Comparison of ENCODE assay signal across 6 cellular contexts in genomic region chr16:30561212-30561816, GRCh38. TPM values are rescaled to one million over a fixed set of nuclear protein-coding genes. Genes with fewer than 3 reads are reported as not detected.
A peak's percentile ranks its signal among the peaks of the same experiment; 100 is the strongest.
DNase-seq lines count a peak whose midpoint lies in the region; ATAC-seq, FAIRE-seq and TF ChIP-seq lines count a peak whose summit lies in the region.

No MANE protein-coding gene starts in this region.

- POLR2A ChIA-PET in GM12878 (lab: Charles Lee) = interaction anchor here (0.7 to 5.9 kb wide), 7 partner anchors 10 to 131 kb away, joined by 3 to 109 read pairs (median 5); partner anchors contain the start of genes DCTPP1, ZNF688, ZNF689 and ZNF747
- POLR2A ChIA-PET in naive thymus-derived CD8-positive, alpha-beta T cell (lab: Charles Lee) = interaction anchor here (0.6 to 3.5 kb wide), 11 partner anchors 10 to 143 kb away, joined by 3 to 38 read pairs (median 4); partner anchors contain the start of genes FBRS, PRR14, ZNF688 and ZNF747

- intact Hi-C loops in GM12878 (cut with micrococcal nuclease; ENCODE audit: unreplicated experiment) = no loop called here

- H3K27ac Mint-ChIP-seq in naive thymus-derived CD8-positive, alpha-beta T cell = peak overlapping the region; percentile 69 to 87 (median 80)

- TF ChIP-seq RAD21 in GM12878 (IDR thresholded peaks at IDR 0.05; ENCODE audit: insufficient read depth, low read depth, low read length) = no peak

- peak; percentile 13 for ATAC-seq in GM12878
- ATAC-seq in naive thymus-derived CD8-positive, alpha-beta T cell = no peak
- ATAC-seq in GM21737 (IDR thresholded peaks at IDR 0.05; ENCODE audit: unreplicated experiment) = no peak

- SMC1A ChIA-PET in GM12878 (lab: Charles Lee; ENCODE audit: uncharacterized antibody, unreplicated experiment) = interaction anchor here (0.7 to 1.0 kb wide), 5 partner anchors 9 to 34 kb away, joined by 3 to 4 read pairs (median 3); partner anchors contain the start of gene ZNF747

- BruUV-seq in GM12878 (replicated peaks; lab: Mats Ljungman, UMichigan) = no TSS peak

- H3K27me3 Mint-ChIP-seq in naive thymus-derived CD8-positive, alpha-beta T cell = no peaks in the 10 kb centered on the region

- H3K27me3 ChIP-seq in GM12878 (replicated peaks in 1 of 2; ENCODE audit: control insufficient read depth in 2 of 2, insufficient read depth in 2 of 2, low read length in 1 of 2) = no peaks in the 10 kb centered on the region

- H3K36me3 ChIP-seq in GM12878 (ENCODE audit: control insufficient read depth in 2 of 2, insufficient read depth in 2 of 2, low read length in 1 of 2) = no peaks in the 10 kb centered on the region; a peak in 1 of 4 replicates

- TF ChIP-seq POLR2A in GM12878 (IDR thresholded peaks at IDR 0.05; ENCODE audit: low read depth, low read length) = peak; percentile 73

- H3K9me3 ChIP-seq in GM12878 (replicated peaks; ENCODE audit: control insufficient read depth, insufficient read depth, low read length) = no peaks in the 10 kb centered on the region

- 87% methylated on average over 44 of the region's 45 CpGs for WGBS in GM12878 (ENCODE audit: insufficient coverage, insufficient replicate concordance, low lambda C conversion rate, missing lambda C conversion rate)

- peak overlapping the region; percentile 64 for H3K4me2 ChIP-seq in GM12878 (ENCODE audit: control insufficient read depth, insufficient read depth)

- RAD21 ChIA-PET in GM12878 (lab: Charles Lee; ENCODE audit: unreplicated experiment) = interaction anchor here (0.8 to 2.3 kb wide), 7 partner anchors 10 to 151 kb away, joined by 3 to 10 read pairs (median 3); partner anchors contain the start of genes ZNF747 and ZNF785

- peak overlapping the region; percentile 78 for H3K27ac ChIP-seq in GM12878 (ENCODE audit: control insufficient read depth, insufficient read depth)

- no peak for FAIRE-seq in GM12878 (lab: Jason Lieb, UNC)

- H3K9me3 Mint-ChIP-seq in naive thymus-derived CD8-positive, alpha-beta T cell = no peaks in the 10 kb centered on the region

- H3K36me3 Mint-ChIP-seq in naive thymus-derived CD8-positive, alpha-beta T cell = peaks cover 0 to under 1% (median 0%) of the 10 kb centered on the region in 3 donors

- H3K4me3 ChIP-seq in GM12864 (ENCODE audit: low read depth, low read length) (peak overlapping the region; percentile 63), GM12878 (peak overlapping the region; percentile 66; the same call in 1 of the 2 replicates)

- H3K4me1 ChIP-seq in GM12878 (ENCODE audit: control insufficient read depth, insufficient read depth, low read length) = no peaks in the 10 kb centered on the region

- CTCF ChIA-PET in GM12878 (lab: Yijun Ruan, JAX) = interaction anchor here (0.9 to 3.1 kb wide), 7 partner anchors 10 to 152 kb away, joined by 3 to 12 read pairs (median 5); partner anchors contain the start of genes DCTPP1, ZNF688, ZNF689 and ZNF747

- H3K9ac ChIP-seq in GM12878 (ENCODE audit: control insufficient read depth, insufficient read depth, low read length) = peak overlapping the region; percentile 74

- H3K4me3 Mint-ChIP-seq in naive thymus-derived CD8-positive, alpha-beta T cell = peak overlapping the region; percentile 74 to 87 (median 83)

- H3K79me2 ChIP-seq in GM12878 (ENCODE audit: control insufficient read depth, insufficient read depth, low read length) = peaks cover 9% of the 10 kb centered on the region

- DNase-seq in GM12864 (ENCODE audit: low read depth) (no peak), GM12878 (ENCODE audit: low read depth, low spot score) (no peak), NCI-H1694 treated with DMSO at 0.1 percent for 48 hours (lab: John Stamatoyannopoulos, UW) (no peak)
- DNase-seq in naive thymus-derived CD8-positive, alpha-beta T cell = peak in 2 of 10 donors; percentile 12 to 15
- no peak for DNase-seq in effector CD4-positive, alpha-beta T cell

- no peaks in the 10 kb centered on the region for H4K20me1 ChIP-seq in GM12878 (ENCODE audit: control insufficient read depth, insufficient read depth)

- TF ChIP-seq CTCF in GM12864 (IDR thresholded peaks at IDR 0.05; ENCODE audit: low read depth, low read length, missing control alignments) (no peak), GM12878 (IDR thresholded peaks at IDR 0.05 in 2 of 3, conservative IDR thresholded peaks at IDR 0.05 in 1 of 3; ENCODE audit: control insufficient read depth in 2 of 3, extremely low read depth in 1 of 3, insufficient read depth in 1 of 3, low read depth in 3 of 3, low read length in 3 of 3) (no peak)

- H3K4me1 Mint-ChIP-seq in naive thymus-derived CD8-positive, alpha-beta T cell = peaks cover 6 to 34% (median 30%) of the 10 kb centered on the region in 4 donors

- H2AFZ ChIP-seq in GM12878 (ENCODE audit: control insufficient read depth, low read depth, low read length) = peak overlapping the region; percentile 94

- TF ChIP-seq EP300 in GM12878 (IDR thresholded peaks at IDR 0.05; ENCODE audit: borderline replicate concordance in 1 of 2, control insufficient read depth in 1 of 2, low read depth in 2 of 2, low read length in 2 of 2) = no peak

- in situ Hi-C loops in GM12878 (cut with MboI) = no loop called here

RNA-seq across cellular contexts. Expression of gene ZNF764, which starts 3.1 kb away (rescaled TPM):
- total RNA-seq in GM12878 (2013; cell fraction: nucleolus; rRNA removed) = 16.0 TPM in 2 replicates
- total RNA-seq in GM12878 (2014; rRNA removed) (9.0 and 9.2 TPM in 2 replicates), GM12878 (2014; rRNA removed; fragmentation: Illumina TruSeq; extraction: Trizol) (3.4 and 3.5 TPM in 2 replicates), GM12878 (2021) (11.2 and 11.9 TPM in 2 replicates)
- 3.2 TPM for polyA plus RNA-seq in GM12878 (2011; ENCODE audit: low read depth)
- polyA plus RNA-seq in GM12878 (2011; rRNA removed) (2.7 and 2.8 TPM in 2 replicates), GM12878 (2014; fragmentation: Illumina TruSeq; extraction: Trizol) (2.8 and 3.2 TPM in 2 replicates), GM12878 (2014; fragmentation: Nextera tagmentation; extraction: Ambion mirVana) (1 to 10 TPM in 1 of 2 experiments, under 1 TPM in 1; 0.61 to 1.6 TPM), GM12878 (2014; rRNA removed) (9.5 and 10.8 TPM in 2 replicates), GM12878 (2016; fragmentation: Nextera tagmentation; extraction: Ambion mirVana) (1 to 10 TPM; 4.2 to 4.8 TPM)
- 5.7 and 5.8 TPM in 2 replicates for polyA plus RNA-seq in GM12878 (2011; cell fraction: cytosol; rRNA removed)
- polyA plus RNA-seq in GM12878 (2011; cell fraction: nucleus; rRNA removed) = 5.2 and 7.8 TPM in 2 replicates
- polyA plus RNA-seq in GM12878 (2012) = 5.6 and 6.1 TPM in 2 replicates
- polyA minus RNA-seq in GM12878 (2011; rRNA and poly(A)+ RNA removed) = 1.6 and 3.5 TPM in 2 replicates
- 4.0 and 4.4 TPM in 2 replicates for polyA minus RNA-seq in GM12878 (2011; cell fraction: cytosol; rRNA and poly(A)+ RNA removed)
- polyA minus RNA-seq in GM12878 (2011; cell fraction: nucleus; rRNA and poly(A)+ RNA removed) = 2.8 and 4.6 TPM in 2 replicates
- total RNA-seq in naive thymus-derived CD8-positive, alpha-beta T cell = 10 to 100 TPM; 18.8 to 19.3 TPM
- 1 to 10 TPM; 3.6 to 6.5 (median 4.0) TPM for polyA plus RNA-seq in naive thymus-derived CD8-positive, alpha-beta T cell

RNA-seq across cellular contexts. Expression of gene ZNF688, which starts 10.2 kb away (rescaled TPM):
- total RNA-seq in GM12878 (2013; cell fraction: nucleolus; rRNA removed) = 16.5 and 18.2 TPM in 2 replicates
- total RNA-seq in GM12878 (2014; rRNA removed) (12.5 and 13.6 TPM in 2 replicates), GM12878 (2014; rRNA removed; fragmentation: Illumina TruSeq; extraction: Trizol) (7.4 and 8.6 TPM in 2 replicates), GM12878 (2021) (9.2 and 12.6 TPM in 2 replicates)
- polyA plus RNA-seq in GM12878 (2011; ENCODE audit: low read depth) = 1.7 TPM
- polyA plus RNA-seq in GM12878 (2011; rRNA removed) (6.0 and 6.3 TPM in 2 replicates), GM12878 (2014; fragmentation: Illumina TruSeq; extraction: Trizol) (2.7 and 8.5 TPM in 2 replicates), GM12878 (2014; fragmentation: Nextera tagmentation; extraction: Ambion mirVana) (under 1 TPM; 0.14 to 0.88 TPM), GM12878 (2014; rRNA removed) (12.9 and 13.7 TPM in 2 replicates), GM12878 (2016; fragmentation: Nextera tagmentation; extraction: Ambion mirVana) (10 to 100 TPM; 16.2 to 17.4 TPM)
- polyA plus RNA-seq in GM12878 (2011; cell fraction: cytosol; rRNA removed) = 5.5 and 8.8 TPM in 2 replicates
- 8.9 and 11.8 TPM in 2 replicates for polyA plus RNA-seq in GM12878 (2011; cell fraction: nucleus; rRNA removed)
- 5.8 and 8.9 TPM in 2 replicates for polyA plus RNA-seq in GM12878 (2012)
- 1.2 and 2.8 TPM in 2 replicates for polyA minus RNA-seq in GM12878 (2011; rRNA and poly(A)+ RNA removed)
- polyA minus RNA-seq in GM12878 (2011; cell fraction: cytosol; rRNA and poly(A)+ RNA removed) = 2.0 and 2.2 TPM in 2 replicates
- polyA minus RNA-seq in GM12878 (2011; cell fraction: nucleus; rRNA and poly(A)+ RNA removed) = 5.1 and 8.8 TPM in 2 replicates
- total RNA-seq in naive thymus-derived CD8-positive, alpha-beta T cell = 10 to 100 TPM; 19.9 to 21.2 TPM
- 10 to 100 TPM; 21.2 to 22.0 (median 21.7) TPM for polyA plus RNA-seq in naive thymus-derived CD8-positive, alpha-beta T cell

RNA-seq across cellular contexts. Expression of gene ZNF785, which starts 24.2 kb away (rescaled TPM):
- 64.7 and 73.9 TPM in 2 replicates for total RNA-seq in GM12878 (2013; cell fraction: nucleolus; rRNA removed)
- total RNA-seq in GM12878 (2014; rRNA removed) (8.9 and 9.1 TPM in 2 replicates), GM12878 (2014; rRNA removed; fragmentation: Illumina TruSeq; extraction: Trizol) (6.4 and 7.0 TPM in 2 replicates), GM12878 (2021) (11.1 and 11.5 TPM in 2 replicates)
- 3.0 TPM for polyA plus RNA-seq in GM12878 (2011; ENCODE audit: low read depth)
- polyA plus RNA-seq in GM12878 (2011; rRNA removed) (10.8 and 11.6 TPM in 2 replicates), GM12878 (2014; fragmentation: Illumina TruSeq; extraction: Trizol) (5.8 and 6.2 TPM in 2 replicates), GM12878 (2014; fragmentation: Nextera tagmentation; extraction: Ambion mirVana) (1 to 10 TPM in 1 of 2 experiments, under 1 TPM in 1; 0.87 to 1.5 TPM), GM12878 (2014; rRNA removed) (11.5 and 12.8 TPM in 2 replicates), GM12878 (2016; fragmentation: Nextera tagmentation; extraction: Ambion mirVana) (1 to 10 TPM; 5.9 to 8.1 TPM)
- polyA plus RNA-seq in GM12878 (2011; cell fraction: cytosol; rRNA removed) = 10.9 and 11.7 TPM in 2 replicates
- 14.9 and 20.0 TPM in 2 replicates for polyA plus RNA-seq in GM12878 (2011; cell fraction: nucleus; rRNA removed)
- polyA plus RNA-seq in GM12878 (2012) = 6.5 and 7.5 TPM in 2 replicates
- polyA minus RNA-seq in GM12878 (2011; rRNA and poly(A)+ RNA removed) = 6.2 and 11.4 TPM in 2 replicates
- polyA minus RNA-seq in GM12878 (2011; cell fraction: cytosol; rRNA and poly(A)+ RNA removed) = 4.7 and 5.9 TPM in 2 replicates
- 8.6 and 13.2 TPM in 2 replicates for polyA minus RNA-seq in GM12878 (2011; cell fraction: nucleus; rRNA and poly(A)+ RNA removed)
- total RNA-seq in naive thymus-derived CD8-positive, alpha-beta T cell = 10 to 100 TPM; 22.8 to 23.3 TPM
- polyA plus RNA-seq in naive thymus-derived CD8-positive, alpha-beta T cell = 1 to 10 TPM; 1.6 to 3.5 (median 3.4) TPM

RNA-seq across cellular contexts. Expression of gene ZNF747, which starts 26.7 kb away (rescaled TPM):
- total RNA-seq in GM12878 (2013; cell fraction: nucleolus; rRNA removed) = 18.5 and 22.3 TPM in 2 replicates
- total RNA-seq in GM12878 (2014; rRNA removed) (13.0 and 14.3 TPM in 2 replicates), GM12878 (2014; rRNA removed; fragmentation: Illumina TruSeq; extraction: Trizol) (5.0 and 5.8 TPM in 2 replicates), GM12878 (2021) (10.7 and 12.0 TPM in 2 replicates)
- polyA plus RNA-seq in GM12878 (2011; ENCODE audit: low read depth) = 2.4 TPM
- polyA plus RNA-seq in GM12878 (2011; rRNA removed) (2.7 and 3.3 TPM in 2 replicates), GM12878 (2014; fragmentation: Illumina TruSeq; extraction: Trizol) (5.1 and 5.7 TPM in 2 replicates), GM12878 (2014; fragmentation: Nextera tagmentation; extraction: Ambion mirVana) (1 to 10 TPM; 1.0 to 1.2 TPM), GM12878 (2014; rRNA removed) (11.5 and 12.1 TPM in 2 replicates), GM12878 (2016; fragmentation: Nextera tagmentation; extraction: Ambion mirVana) (1 to 10 TPM; 8.6 to 8.8 TPM)
- polyA plus RNA-seq in GM12878 (2011; cell fraction: cytosol; rRNA removed) = 4.7 and 5.0 TPM in 2 replicates
- polyA plus RNA-seq in GM12878 (2011; cell fraction: nucleus; rRNA removed) = 3.3 and 4.6 TPM in 2 replicates
- 4.5 TPM in 2 replicates for polyA plus RNA-seq in GM12878 (2012)
- polyA minus RNA-seq in GM12878 (2011; rRNA and poly(A)+ RNA removed) = 5.1 and 6.7 TPM in 2 replicates
- 2.3 and 3.8 TPM in 2 replicates for polyA minus RNA-seq in GM12878 (2011; cell fraction: cytosol; rRNA and poly(A)+ RNA removed)
- polyA minus RNA-seq in GM12878 (2011; cell fraction: nucleus; rRNA and poly(A)+ RNA removed) = 6.5 and 10.4 TPM in 2 replicates
- 10 to 100 TPM; 21.8 to 21.9 TPM for total RNA-seq in naive thymus-derived CD8-positive, alpha-beta T cell
- polyA plus RNA-seq in naive thymus-derived CD8-positive, alpha-beta T cell = 10 to 100 TPM in 2 of 3 donors, 1 to 10 TPM in 1; 9.5 to 12.0 (median 11.4) TPM

RNA-seq across cellular contexts. Expression of gene ZNF768, which starts 34.9 kb away (rescaled TPM):
- 21.4 and 21.5 TPM in 2 replicates for total RNA-seq in GM12878 (2013; cell fraction: nucleolus; rRNA removed)
- total RNA-seq in GM12878 (2014; rRNA removed) (18.3 and 21.3 TPM in 2 replicates), GM12878 (2014; rRNA removed; fragmentation: Illumina TruSeq; extraction: Trizol) (9.8 TPM in 2 replicates), GM12878 (2021) (17.3 and 19.3 TPM in 2 replicates)
- polyA plus RNA-seq in GM12878 (2011; ENCODE audit: low read depth) = 9.3 TPM
- polyA plus RNA-seq in GM12878 (2011; rRNA removed) (8.8 and 13.2 TPM in 2 replicates), GM12878 (2014; fragmentation: Illumina TruSeq; extraction: Trizol) (8.2 and 8.3 TPM in 2 replicates), GM12878 (2014; fragmentation: Nextera tagmentation; extraction: Ambion mirVana) (under 1 TPM; 0.05 to 0.06 TPM), GM12878 (2014; rRNA removed) (23.1 and 24.5 TPM in 2 replicates), GM12878 (2016; fragmentation: Nextera tagmentation; extraction: Ambion mirVana) (1 to 10 TPM; 2.6 to 2.7 TPM)
- polyA plus RNA-seq in GM12878 (2011; cell fraction: cytosol; rRNA removed) = 22.5 and 28.3 TPM in 2 replicates
- polyA plus RNA-seq in GM12878 (2011; cell fraction: nucleus; rRNA removed) = 50.1 and 58.1 TPM in 2 replicates
- 16.7 and 18.1 TPM in 2 replicates for polyA plus RNA-seq in GM12878 (2012)
- polyA minus RNA-seq in GM12878 (2011; rRNA and poly(A)+ RNA removed) = 7.2 and 22.8 TPM in 2 replicates
- 11.4 and 12.8 TPM in 2 replicates for polyA minus RNA-seq in GM12878 (2011; cell fraction: cytosol; rRNA and poly(A)+ RNA removed)
- 5.6 and 10.4 TPM in 2 replicates for polyA minus RNA-seq in GM12878 (2011; cell fraction: nucleus; rRNA and poly(A)+ RNA removed)
- 1 to 10 TPM; 8.3 to 8.5 TPM for total RNA-seq in naive thymus-derived CD8-positive, alpha-beta T cell
- polyA plus RNA-seq in naive thymus-derived CD8-positive, alpha-beta T cell = 1 to 10 TPM; 1.1 to 2.1 (median 1.5) TPM
